Comparison of ENCODE assay signal across 22 cellular contexts in the genomic region with DNA sequence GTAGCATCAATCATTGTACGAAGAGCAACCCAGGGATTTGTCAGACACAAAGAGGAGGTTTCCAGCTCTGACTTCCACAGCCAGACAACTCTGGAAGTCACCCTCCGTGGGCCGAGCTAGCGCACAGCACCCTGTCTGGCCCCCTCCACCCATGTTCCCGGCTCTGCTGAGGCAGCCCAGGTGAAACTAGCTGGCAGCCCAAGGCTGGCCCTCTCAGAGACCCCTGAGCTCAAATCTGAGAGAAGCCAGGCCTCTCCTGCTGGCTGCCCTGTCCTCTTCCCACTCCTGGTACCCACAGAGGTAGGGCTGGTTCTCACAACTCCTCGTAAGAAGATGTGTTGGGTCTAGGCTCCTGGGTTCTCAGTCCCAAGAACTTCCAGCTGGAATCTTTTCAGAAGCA.
A peak's percentile ranks its signal among the peaks of the same experiment; 100 is the strongest.
DNase-seq lines count a peak whose midpoint lies in the region; ATAC-seq, FAIRE-seq and TF ChIP-seq lines count a peak whose summit lies in the region.
"Had no signal": no experiment of that assay in that cellular context is flagged by ENCODE, and none has a peak within 500 bp of the region (broad histone marks: within the 10 kb centered on the region; RNA-seq: fewer than 3 reads in every experiment).

No MANE protein-coding gene starts in this region.

- H3K9ac ChIP-seq in neural progenitor cell: no peak overlapping the region
- H3K9ac ChIP-seq: BLaER1 treated with 17β-estradiol and CSF1 and Interleukin-3, amounts not matched to agents 10 nM and 100 nM had no signal

- intact Hi-C loops in esophagus muscularis mucosa (cut with DNase I) (no loop called here), Right ventricle myocardium superior (cut with DNase I) (no loop called here)

- no peak for FAIRE-seq in RCC 7860 (lab: Jason Lieb, UNC)
- FAIRE-seq: A549, D721Med, G401.6, GM12891, GM19239 had no signal

- H3K27ac ChIP-seq in GM23338 (ENCODE audit: low read depth) (no peak overlapping the region), esophagus muscularis mucosa (replicated peaks in 1 of 4) (no peak overlapping the region), neural progenitor cell (no peak overlapping the region)
- H3K27ac ChIP-seq: 22Rv1; A549; BLaER1 treated with 17β-estradiol and CSF1 and Interleukin-3, amounts not matched to agents 10 nM and 100 nM; C4-2B had no signal

- TF ChIP-seq POLR2A in esophagus muscularis mucosa (IDR thresholded peaks at IDR 0.05; ENCODE audit: low read depth): no peak

- 0 out of 2 replicates have a peak overlapping the region, but pooled peaks have one; percentile 23 for H2AFZ ChIP-seq in GM23338
- peak overlapping the region; percentile 26 for H2AFZ ChIP-seq in neural progenitor cell (replicated peaks)

- H3K4me2 ChIP-seq in GM23338 (no peak overlapping the region), neural progenitor cell (no peak overlapping the region)
- H3K4me2 ChIP-seq: A549; BLaER1 treated with 17β-estradiol and CSF1 and Interleukin-3, amounts not matched to agents 10 nM and 100 nM had no signal

- H3K9me3 Mint-ChIP-seq in GM23338 (no peaks in the 10 kb centered on the region), neural progenitor cell (no peaks in the 10 kb centered on the region)
- H3K9me3 Mint-ChIP-seq: CD4-positive, alpha-beta T cell; CD8-positive, alpha-beta T cell had no signal

- H3K27me3 Mint-ChIP-seq in GM23338 (ENCODE audit: insufficient read depth, low read depth, poor library complexity) (peaks cover 3% of the 10 kb centered on the region), neural progenitor cell (ENCODE audit: insufficient read depth, low read depth) (peaks cover 1% of the 10 kb centered on the region)
- H3K27me3 Mint-ChIP-seq: CD4-positive, alpha-beta T cell had no signal

- H3K9me3 ChIP-seq in esophagus muscularis mucosa: no peaks in the 10 kb centered on the region
- no peaks in the 10 kb centered on the region for H3K9me3 ChIP-seq in neural progenitor cell (ENCODE audit: low read depth)
- H3K9me3 ChIP-seq: A549; BLaER1 treated with 17β-estradiol and CSF1 and Interleukin-3, amounts not matched to agents 10 nM and 100 nM; Caco-2 had no signal

- H3K4me1 Mint-ChIP-seq in GM23338 (peaks cover 11% of the 10 kb centered on the region; the same call in 2 of the 3 replicates), neural progenitor cell (peaks cover 4% of the 10 kb centered on the region)
- H3K4me1 Mint-ChIP-seq: B cell had no signal

- TF ChIP-seq CTCF in GM23338 (conservative IDR thresholded peaks at IDR 0.05; ENCODE audit: low read depth in 2 of 2): no peak
- TF ChIP-seq CTCF in esophagus muscularis mucosa (IDR thresholded peaks at IDR 0.05): no peak
- no peak for TF ChIP-seq CTCF in neural progenitor cell (IDR thresholded peaks at IDR 0.05)

- H3K79me2 ChIP-seq in GM23338 (replicated peaks; ENCODE audit: insufficient read depth) (no peaks in the 10 kb centered on the region), neural progenitor cell (ENCODE audit: low read depth) (no peaks in the 10 kb centered on the region)

- H3F3A ChIP-seq in GM23338 (replicated peaks; ENCODE audit: low read depth) (no peaks in the 10 kb centered on the region), neural progenitor cell (ENCODE audit: low read depth) (no peaks in the 10 kb centered on the region)

- H3K36me3 Mint-ChIP-seq in GM23338 (ENCODE audit: low read depth) (no peaks in the 10 kb centered on the region), neural progenitor cell (no peaks in the 10 kb centered on the region)
- H3K36me3 Mint-ChIP-seq: CD8-positive, alpha-beta T cell had no signal

- H3K9me2 ChIP-seq in GM23338 (ENCODE audit: insufficient read depth): no peaks in the 10 kb centered on the region

- TF ChIP-seq EP300 in esophagus muscularis mucosa (IDR thresholded peaks at IDR 0.05): no peak

- H3K27me3 ChIP-seq in GM23338 (ENCODE audit: insufficient read depth): no peaks in the 10 kb centered on the region
- H3K27me3 ChIP-seq in esophagus muscularis mucosa: peaks cover 0 to 18% (median 0%) of the 10 kb centered on the region in 4 donors
- no peaks in the 10 kb centered on the region for H3K27me3 ChIP-seq in neural progenitor cell
- H3K27me3 ChIP-seq: BLaER1 treated with 17β-estradiol and CSF1 and Interleukin-3, amounts not matched to agents 10 nM and 100 nM had no signal

- H3K27ac Mint-ChIP-seq in GM23338 (no peak overlapping the region), neural progenitor cell (no peak overlapping the region)
- H3K27ac Mint-ChIP-seq: B cell; CD4-positive, alpha-beta T cell; CD8-positive, alpha-beta T cell had no signal

- WGBS in esophagus muscularis mucosa: 74% methylated on average over 6 of the region's 6 CpGs

- no peaks in the 10 kb centered on the region for H4K20me1 ChIP-seq in GM23338 (replicated peaks; ENCODE audit: insufficient read depth)
- no peaks in the 10 kb centered on the region for H4K20me1 ChIP-seq in neural progenitor cell (ENCODE audit: low read depth)
- H4K20me1 ChIP-seq: BLaER1 treated with 17β-estradiol and CSF1 and Interleukin-3, amounts not matched to agents 10 nM and 100 nM had no signal

- H3K36me3 ChIP-seq in GM23338 (ENCODE audit: insufficient read depth) (no peaks in the 10 kb centered on the region), esophagus muscularis mucosa (no peaks in the 10 kb centered on the region), neural progenitor cell (no peaks in the 10 kb centered on the region)
- H3K36me3 ChIP-seq: BLaER1 treated with 17β-estradiol and CSF1 and Interleukin-3, amounts not matched to agents 10 nM and 100 nM had no signal

- no peak overlapping the region for H3K4me3 ChIP-seq in GM23338
- no peak overlapping the region for H3K4me3 ChIP-seq in esophagus muscularis mucosa
- no peak overlapping the region for H3K4me3 ChIP-seq in neural progenitor cell
- H3K4me3 ChIP-seq: A549; BLaER1 treated with 17β-estradiol and CSF1 and Interleukin-3, amounts not matched to agents 10 nM and 100 nM had no signal

- H3K4me1 ChIP-seq in GM23338 (ENCODE audit: insufficient read depth) (no peaks in the 10 kb centered on the region), esophagus muscularis mucosa (no peaks in the 10 kb centered on the region), neural progenitor cell (no peaks in the 10 kb centered on the region)
- H3K4me1 ChIP-seq: A549; BLaER1 treated with 17β-estradiol and CSF1 and Interleukin-3, amounts not matched to agents 10 nM and 100 nM; Caco-2 had no signal

- H3K4me3 Mint-ChIP-seq in GM23338 (no peak overlapping the region), neural progenitor cell (no peak overlapping the region)
- H3K4me3 Mint-ChIP-seq: B cell; CD4-positive, alpha-beta T cell; CD8-positive, alpha-beta T cell had no signal

- DNase-seq in GM23338 (ENCODE audit: low spot score) (no peak), esophagus muscularis mucosa (ENCODE audit: extremely low spot score) (peak; percentile 81), neural progenitor cell (ENCODE audit: low spot score) (no peak), Right ventricle myocardium superior (no peak), RCC 7860 (ENCODE audit: low spot score) (no peak)
- DNase-seq: AML-193; Caco-2; Calu3; CD4-positive, alpha-beta T cell; CD8-positive, alpha-beta T cell; DMS79 treated with DMSO at 0.1 percent for 48 hours; GF-D8 had no signal

- no peak for ATAC-seq in GM23338
- no peak for ATAC-seq in Right ventricle myocardium superior (ENCODE audit: poor library complexity)
- no peak for ATAC-seq in HG02970 (IDR thresholded peaks at IDR 0.05; ENCODE audit: low FRiP score, unreplicated experiment)
- ATAC-seq: A549; CD8-positive, alpha-beta T cell had no signal

TF ChIP-seq in GM23338, 12 proteins besides CTCF, POLR2A, EP300 and RAD21 (continues in another document):
- TF ChIP-seq EZH2phosphoT487 (IDR thresholded peaks at IDR 0.05; ENCODE audit: unreplicated experiment) (no peak), JUNB (IDR thresholded peaks at IDR 0.05; ENCODE audit: unreplicated experiment) (no peak), STAT1 (IDR thresholded peaks at IDR 0.05; ENCODE audit: unreplicated experiment) (no peak), REST (IDR thresholded peaks at IDR 0.05; ENCODE audit: unreplicated experiment) (no peak), ZNF114 (CRISPR knock-in tag; IDR thresholded peaks at IDR 0.05) (no peak)
